8 cellular contexts compared by ENCODE assay signal in the genomic region with DNA sequence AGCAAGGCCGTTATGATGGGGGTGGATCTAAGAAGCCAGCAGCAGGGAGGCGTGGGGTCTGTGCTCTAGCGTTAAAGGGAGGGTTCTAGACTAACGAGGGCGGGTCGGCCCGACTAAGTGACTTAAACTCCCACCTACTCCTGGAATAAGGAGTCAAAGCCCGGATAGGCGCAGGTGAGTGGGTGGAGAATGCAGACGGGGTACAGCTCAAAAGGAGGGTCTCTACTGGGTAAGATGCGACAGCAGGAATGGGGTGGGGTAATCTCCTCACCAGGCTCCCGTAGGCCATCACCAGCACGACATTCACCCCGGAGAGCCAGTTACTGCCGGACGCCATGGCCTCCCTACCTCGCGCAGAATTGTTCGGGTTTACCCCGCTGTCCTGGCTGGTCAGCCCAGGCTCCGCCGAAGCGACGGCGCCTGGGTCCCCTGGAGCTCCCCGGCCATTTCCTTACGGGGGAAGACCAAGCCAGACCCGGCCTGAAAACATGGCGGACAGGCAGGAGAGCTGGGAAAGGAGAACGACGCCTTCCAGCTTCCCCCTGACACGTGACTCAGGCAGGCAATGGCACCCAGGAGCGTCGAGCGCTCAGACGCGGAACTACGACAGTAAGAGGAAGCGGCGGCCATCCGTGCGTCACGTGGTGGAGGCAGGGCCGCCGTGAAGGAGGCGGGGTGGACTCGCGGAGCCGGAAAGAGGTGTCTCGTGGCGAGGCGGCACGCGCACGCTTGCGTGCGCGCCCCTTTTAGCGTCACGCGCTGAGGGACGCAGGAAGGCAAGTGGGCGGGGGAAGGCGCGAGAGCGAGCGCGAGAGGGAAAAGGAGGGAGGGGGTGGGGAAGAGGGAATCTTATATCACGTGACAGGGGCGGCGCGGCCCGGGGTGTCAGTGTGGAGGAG. TPM values are rescaled to one million over a fixed set of nuclear protein-coding genes. Genes with fewer than 3 reads are reported as not detected.
DNase-seq lines count a peak whose midpoint lies in the region; ATAC-seq and TF ChIP-seq lines count a peak whose summit lies in the region.

A gene with protein sequence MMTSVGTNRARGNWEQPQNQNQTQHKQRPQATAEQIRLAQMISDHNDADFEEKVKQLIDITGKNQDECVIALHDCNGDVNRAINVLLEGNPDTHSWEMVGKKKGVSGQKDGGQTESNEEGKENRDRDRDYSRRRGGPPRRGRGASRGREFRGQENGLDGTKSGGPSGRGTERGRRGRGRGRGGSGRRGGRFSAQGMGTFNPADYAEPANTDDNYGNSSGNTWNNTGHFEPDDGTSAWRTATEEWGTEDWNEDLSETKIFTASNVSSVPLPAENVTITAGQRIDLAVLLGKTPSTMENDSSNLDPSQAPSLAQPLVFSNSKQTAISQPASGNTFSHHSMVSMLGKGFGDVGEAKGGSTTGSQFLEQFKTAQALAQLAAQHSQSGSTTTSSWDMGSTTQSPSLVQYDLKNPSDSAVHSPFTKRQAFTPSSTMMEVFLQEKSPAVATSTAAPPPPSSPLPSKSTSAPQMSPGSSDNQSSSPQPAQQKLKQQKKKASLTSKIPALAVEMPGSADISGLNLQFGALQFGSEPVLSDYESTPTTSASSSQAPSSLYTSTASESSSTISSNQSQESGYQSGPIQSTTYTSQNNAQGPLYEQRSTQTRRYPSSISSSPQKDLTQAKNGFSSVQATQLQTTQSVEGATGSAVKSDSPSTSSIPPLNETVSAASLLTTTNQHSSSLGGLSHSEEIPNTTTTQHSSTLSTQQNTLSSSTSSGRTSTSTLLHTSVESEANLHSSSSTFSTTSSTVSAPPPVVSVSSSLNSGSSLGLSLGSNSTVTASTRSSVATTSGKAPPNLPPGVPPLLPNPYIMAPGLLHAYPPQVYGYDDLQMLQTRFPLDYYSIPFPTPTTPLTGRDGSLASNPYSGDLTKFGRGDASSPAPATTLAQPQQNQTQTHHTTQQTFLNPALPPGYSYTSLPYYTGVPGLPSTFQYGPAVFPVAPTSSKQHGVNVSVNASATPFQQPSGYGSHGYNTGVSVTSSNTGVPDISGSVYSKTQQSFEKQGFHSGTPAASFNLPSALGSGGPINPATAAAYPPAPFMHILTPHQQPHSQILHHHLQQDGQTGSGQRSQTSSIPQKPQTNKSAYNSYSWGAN (plus strand): TSS at position 885 of the 899 bp plus-strand sequence. CDS start 4,169 bp downstream, outside the sequence.

- ATAC-seq in GM19395 (IDR thresholded peaks at IDR 0.05; ENCODE audit: unreplicated experiment) (peak; percentile 87), HG03565 (IDR thresholded peaks at IDR 0.05; ENCODE audit: unreplicated experiment) (peak; percentile 87), left lung (peak; percentile 93)

- peak within 1 kb of the TSS; percentile 74 to 85 for H3K4me3 ChIP-seq in left lung

- peaks cover 0 to 39% of the 10 kb centered on the region in 2 donors for H3K36me3 ChIP-seq in left lung

- DNase-seq in NCI-H774 (lab: John Stamatoyannopoulos, UW) = peak; percentile 99
- peak; percentile 98 for DNase-seq in activated CD4-positive, alpha-beta T cell treated with anti-CD3 and anti-CD28 coated beads, Interleukin-2, amount 50 U/mL, for 4 hours
- DNase-seq in dermis blood vessel endothelial cell = peak; percentile 100
- DNase-seq in left lung = peak; percentile 99 to 100
- peak; percentile 94 to 97 for DNase-seq in stimulated activated CD4-positive, alpha-beta T cell treated with anti-CD3 and anti-CD28 coated beads, Interleukin-2, amount 100 ng/mL, for 48 hours

- TF ChIP-seq CTCF in C4-2B (conservative IDR thresholded peaks at IDR 0.05) (no peak), left lung (IDR thresholded peaks at IDR 0.05) (peak in 1 of 2 donors; percentile 17)

- peaks cover 32 to 64% of the 10 kb centered on the region in 2 donors for H3K4me1 ChIP-seq in left lung

- intact Hi-C loops in left lung (cut with DNase I) = no loop called here

- H3K9me3 ChIP-seq in left lung = no peaks in the 10 kb centered on the region

- no peaks in the 10 kb centered on the region for H3K27me3 ChIP-seq in left lung

- H3K27ac ChIP-seq in C4-2B (peak within 1 kb of the TSS; percentile 100), left lung (peak within 1 kb of the TSS; percentile 99)

RNA-seq across cellular contexts. Expression of the gene that starts here (rescaled TPM):
- total RNA-seq in dermis blood vessel endothelial cell = 47.8 and 97.6 TPM in 2 replicates
- 100 to 1,000 TPM; 131 to 144 TPM for total RNA-seq in left lung

Comparison
In these comparisons a context has a peak if more than half of its experiments do, and no peak if none do; other contexts are left out.
1. Peak in every context shown above with its lines: DNase-seq, ATAC-seq, H3K4me3 ChIP-seq and H3K27ac ChIP-seq.